15 cellular contexts compared by ENCODE assay signal in the genomic region with DNA sequence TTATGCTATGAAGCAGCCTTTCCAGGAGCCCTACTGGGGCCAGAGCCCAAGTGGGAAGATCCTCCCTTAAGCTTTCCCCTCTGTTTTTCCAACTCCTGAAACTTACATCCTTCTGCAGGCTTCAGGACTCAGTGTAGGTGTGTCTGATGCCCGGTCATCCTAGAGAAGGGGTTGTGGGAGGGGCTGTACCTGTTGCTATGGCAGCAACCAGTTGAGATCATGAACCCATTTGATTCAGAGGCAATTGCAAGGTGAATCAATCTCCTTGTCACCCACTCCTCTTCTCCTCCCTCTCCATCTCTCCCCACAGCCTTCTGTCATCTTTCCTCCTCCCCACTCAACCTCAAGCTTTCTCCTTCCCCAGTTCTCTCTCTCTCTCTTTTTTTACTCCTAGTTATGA.
A peak's percentile ranks its signal among the peaks of the same experiment; 100 is the strongest.
DNase-seq lines count a peak whose midpoint lies in the region; ATAC-seq, FAIRE-seq and TF ChIP-seq lines count a peak whose summit lies in the region.
"Had no signal": no experiment of that assay in that cellular context is flagged by ENCODE, and none has a peak within 500 bp of the region (broad histone marks: within the 10 kb centered on the region; RNA-seq: fewer than 3 reads in every experiment).

No MANE protein-coding gene starts in this region.

- no peaks in the 10 kb centered on the region for H3K36me3 ChIP-seq in K562 (ENCODE audit: control insufficient read depth, insufficient read depth, low read length)
- H3K36me3 ChIP-seq: BLaER1 treated with 17β-estradiol and CSF1 and Interleukin-3, amounts not matched to agents 10 nM and 100 nM; HAP-1 had no signal

- H3K9me3 Mint-ChIP-seq in naive thymus-derived CD8-positive, alpha-beta T cell = peaks cover 0 to 11% (median 0%) of the 10 kb centered on the region in 9 donors
- H3K9me3 Mint-ChIP-seq: CD8-positive, alpha-beta T cell had no signal

- H4K20me1 ChIP-seq in K562 (replicated peaks; ENCODE audit: control insufficient read depth, insufficient read depth, low read length) = no peaks in the 10 kb centered on the region
- H4K20me1 ChIP-seq: BLaER1 treated with 17β-estradiol and CSF1 and Interleukin-3, amounts not matched to agents 10 nM and 100 nM had no signal

- in situ Hi-C loops in K562 (cut with MboI) = no loop called here

- FAIRE-seq in K562 (lab: Jason Lieb, UNC) = no peak
- FAIRE-seq: G401.6, GM12891 had no signal

- DNase-seq in NCI-H146 (lab: John Stamatoyannopoulos, UW) (peak; percentile 14), NCI-H146 treated with DMSO at 0.1 percent for 48 hours (lab: John Stamatoyannopoulos, UW; ENCODE audit: unreplicated experiment) (no peak), NCI-H748 (lab: John Stamatoyannopoulos, UW; ENCODE audit: unreplicated experiment) (peak; percentile 19), NCI-H748 treated with DMSO at 0.1 percent for 48 hours (lab: John Stamatoyannopoulos, UW) (no peak), K562 (ENCODE audit: extremely low read depth in 1 of 4, low spot score in 3 of 4) (no peak)
- DNase-seq in naive thymus-derived CD8-positive, alpha-beta T cell = no peak
- DNase-seq: Calu3; CD8-positive, alpha-beta T cell; GM23248 had no signal

- no peak for ATAC-seq in K562
- no peak for ATAC-seq in naive thymus-derived CD8-positive, alpha-beta T cell
- ATAC-seq: CD8-positive, alpha-beta T cell had no signal

- CTCF ChIA-PET in K562 (lab: Yijun Ruan, JAX; ENCODE audit: low intra/inter-chr PET ratio) = no interaction called here

- H2AFZ ChIP-seq in K562 (ENCODE audit: low read depth, low read length) = no peak overlapping the region
- H2AFZ ChIP-seq: GM23248 had no signal

- H3K4me1 ChIP-seq in K562 (replicated peaks in 1 of 2; ENCODE audit: control insufficient read depth in 2 of 2, insufficient read depth in 2 of 2, low read length in 2 of 2) = no peaks in the 10 kb centered on the region
- H3K4me1 ChIP-seq: BLaER1 treated with 17β-estradiol and CSF1 and Interleukin-3, amounts not matched to agents 10 nM and 100 nM; HAP-1 had no signal

- TF ChIP-seq CTCF in K562 (IDR thresholded peaks at IDR 0.05 in 2 of 3, conservative IDR thresholded peaks at IDR 0.05 in 1 of 3; ENCODE audit: insufficient read depth in 2 of 3, low read depth in 1 of 3, low read length in 3 of 3) = no peak

- TF ChIP-seq EP300 in K562 (IDR thresholded peaks at IDR 0.05; ENCODE audit: low read length) = no peak

- H3K4me2 ChIP-seq in K562 (ENCODE audit: insufficient read depth, low read length) = no peak overlapping the region
- H3K4me2 ChIP-seq: BLaER1 treated with 17β-estradiol and CSF1 and Interleukin-3, amounts not matched to agents 10 nM and 100 nM had no signal

- no peaks in the 10 kb centered on the region for H3K27me3 ChIP-seq in K562 (ENCODE audit: control insufficient read depth in 2 of 2, insufficient read depth in 2 of 2, low read length in 2 of 2)
- H3K27me3 ChIP-seq: BLaER1 treated with 17β-estradiol and CSF1 and Interleukin-3, amounts not matched to agents 10 nM and 100 nM had no signal

- H3K36me3 Mint-ChIP-seq in naive thymus-derived CD8-positive, alpha-beta T cell = no peaks in the 10 kb centered on the region
- H3K36me3 Mint-ChIP-seq: CD8-positive, alpha-beta T cell had no signal

- POLR2A ChIA-PET in K562 (lab: Yijun Ruan, JAX) = interaction anchor here (1.3 kb wide), 1 partner anchor 16 kb away, joined by 3 read pairs; no protein-coding TSS in a partner anchor
- POLR2A ChIA-PET in naive thymus-derived CD8-positive, alpha-beta T cell (lab: Charles Lee) = no interaction called here

- H3K79me2 ChIP-seq in K562 (ENCODE audit: control insufficient read depth, insufficient read depth, low read length) = no peaks in the 10 kb centered on the region

- H3K4me3 Mint-ChIP-seq in naive thymus-derived CD8-positive, alpha-beta T cell = no peak overlapping the region
- H3K4me3 Mint-ChIP-seq: B cell; CD8-positive, alpha-beta T cell had no signal

- peaks cover 3 to 46% (median 18%) of the 10 kb centered on the region in 5 donors for H3K27me3 Mint-ChIP-seq in naive thymus-derived CD8-positive, alpha-beta T cell

- TF ChIP-seq POLR2A in K562 (conservative IDR thresholded peaks at IDR 0.05) = no peak

- H3K4me1 Mint-ChIP-seq in naive thymus-derived CD8-positive, alpha-beta T cell = no peaks in the 10 kb centered on the region
- H3K4me1 Mint-ChIP-seq: B cell had no signal

- BruUV-seq in K562 (replicated peaks; lab: Mats Ljungman, UMichigan) = no TSS peak

- no peak overlapping the region for H3K4me3 ChIP-seq in K562
- H3K4me3 ChIP-seq: BLaER1 treated with 17β-estradiol and CSF1 and Interleukin-3, amounts not matched to agents 10 nM and 100 nM; GM23248; HAP-1 had no signal

- no peak overlapping the region for H3K9ac ChIP-seq in K562 (ENCODE audit: insufficient read depth in 1 of 2, low read depth in 2 of 2, low read length in 2 of 2)
- H3K9ac ChIP-seq: BLaER1 treated with 17β-estradiol and CSF1 and Interleukin-3, amounts not matched to agents 10 nM and 100 nM; GM23248 had no signal

- H3K27ac Mint-ChIP-seq in naive thymus-derived CD8-positive, alpha-beta T cell = peak overlapping the region in 1 of 10 donors; percentile 18
- H3K27ac Mint-ChIP-seq: B cell; CD8-positive, alpha-beta T cell had no signal

- no peak for TF ChIP-seq RAD21 in K562 (CRISPR knock-in tag; conservative IDR thresholded peaks at IDR 0.05 in 1 of 2, IDR thresholded peaks at IDR 0.05 in 1 of 2)

- H3K9me1 ChIP-seq in K562 (ENCODE audit: control insufficient read depth, insufficient read depth, low read length) = no peaks in the 10 kb centered on the region

- WGBS in K562 (ENCODE audit: insufficient coverage, low coverage, missing lambda C conversion rate) = 0% methylated on average over 1 of the region's 1 CpG

- intact Hi-C loops in K562 (cut with micrococcal nuclease) = no loop called here

- H3K9me3 ChIP-seq in K562 (replicated peaks; ENCODE audit: control insufficient read depth, insufficient read depth, low read depth, low read length) = no peaks in the 10 kb centered on the region
- H3K9me3 ChIP-seq: HAP-1 had no signal

- H3K27ac ChIP-seq in K562 (ENCODE audit: extremely low read depth, low read depth, low read length) = no peak overlapping the region
- H3K27ac ChIP-seq: BLaER1 treated with 17β-estradiol and CSF1 and Interleukin-3, amounts not matched to agents 10 nM and 100 nM; GM23248; HL-60 had no signal

TF ChIP-seq in K562, 482 proteins besides CTCF, POLR2A, EP300 and RAD21:
- TF ChIP-seq, protein P1, sequence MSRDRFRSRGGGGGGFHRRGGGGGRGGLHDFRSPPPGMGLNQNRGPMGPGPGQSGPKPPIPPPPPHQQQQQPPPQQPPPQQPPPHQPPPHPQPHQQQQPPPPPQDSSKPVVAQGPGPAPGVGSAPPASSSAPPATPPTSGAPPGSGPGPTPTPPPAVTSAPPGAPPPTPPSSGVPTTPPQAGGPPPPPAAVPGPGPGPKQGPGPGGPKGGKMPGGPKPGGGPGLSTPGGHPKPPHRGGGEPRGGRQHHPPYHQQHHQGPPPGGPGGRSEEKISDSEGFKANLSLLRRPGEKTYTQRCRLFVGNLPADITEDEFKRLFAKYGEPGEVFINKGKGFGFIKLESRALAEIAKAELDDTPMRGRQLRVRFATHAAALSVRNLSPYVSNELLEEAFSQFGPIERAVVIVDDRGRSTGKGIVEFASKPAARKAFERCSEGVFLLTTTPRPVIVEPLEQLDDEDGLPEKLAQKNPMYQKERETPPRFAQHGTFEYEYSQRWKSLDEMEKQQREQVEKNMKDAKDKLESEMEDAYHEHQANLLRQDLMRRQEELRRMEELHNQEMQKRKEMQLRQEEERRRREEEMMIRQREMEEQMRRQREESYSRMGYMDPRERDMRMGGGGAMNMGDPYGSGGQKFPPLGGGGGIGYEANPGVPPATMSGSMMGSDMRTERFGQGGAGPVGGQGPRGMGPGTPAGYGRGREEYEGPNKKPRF (IDR thresholded peaks at IDR 0.05; ENCODE audit: low read depth, low read length) = no peak
- peak; percentile 24; the same call in 1 of the 2 replicates for TF ChIP-seq RFX1 (IDR thresholded peaks at IDR 0.05)

Comparison
In these comparisons a context has a peak if more than half of its experiments do, and no peak if none do; other contexts are left out.
1. DNase-seq: peak in NCI-H146 (single experiment) and NCI-H748 (single experiment); none in NCI-H146 treated with DMSO at 0.1 percent for 48 hours (single experiment), NCI-H748 treated with DMSO at 0.1 percent for 48 hours (single experiment), K562 (0 of 4) and naive thymus-derived CD8-positive, alpha-beta T cell (0 of 10).